ENCODE assay signal across 23 cellular contexts in genomic region chr7:154566877-154567276, GRCh38.
DNase-seq lines count a peak whose midpoint lies in the region; ATAC-seq, FAIRE-seq and TF ChIP-seq lines count a peak whose summit lies in the region.
"Had no signal": no experiment of that assay in that cellular context is flagged by ENCODE, and none has a peak within 500 bp of the region (broad histone marks: within the 10 kb centered on the region; RNA-seq: fewer than 3 reads in every experiment).

No MANE protein-coding gene starts in this region.

- no peaks in the 10 kb centered on the region for H3K36me3 ChIP-seq in neural progenitor cell
- H3K36me3 ChIP-seq: brain microvascular endothelial cell, SJSA1, suprapubic skin had no signal

- no peak overlapping the region for H3K9ac ChIP-seq in neural progenitor cell

- no peaks in the 10 kb centered on the region for H3K79me2 ChIP-seq in neural progenitor cell (ENCODE audit: low read depth)

- H3K27me3 Mint-ChIP-seq in neural progenitor cell (ENCODE audit: insufficient read depth, low read depth), result peaks cover 4% of the 10 kb centered on the region
- H3K27me3 Mint-ChIP-seq: activated CD4-positive, alpha-beta T cell treated with anti-CD3 and anti-CD28 coated beads for 36 hours; B cell had no signal

- no peaks in the 10 kb centered on the region for H3K9me3 ChIP-seq in neural progenitor cell (ENCODE audit: low read depth)

- no peak overlapping the region for H3K4me2 ChIP-seq in neural progenitor cell

- no peaks in the 10 kb centered on the region for H4K20me1 ChIP-seq in neural progenitor cell (ENCODE audit: low read depth)

- H3K4me1 Mint-ChIP-seq in neural progenitor cell, result no peaks in the 10 kb centered on the region
- H3K4me1 Mint-ChIP-seq: activated CD4-positive, alpha-beta T cell treated with anti-CD3 and anti-CD28 coated beads for 36 hours; B cell had no signal

- peaks cover 8% of the 10 kb centered on the region for H3K4me1 ChIP-seq in neural progenitor cell
- H3K4me1 ChIP-seq: SJSA1, suprapubic skin had no signal

- no peak for DNase-seq in D721Med (ENCODE audit: insufficient read length, low spot score)
- DNase-seq in NCI-H1105 (lab: John Stamatoyannopoulos, UW), result peak; percentile 8
- DNase-seq in cerebellar cortex (ENCODE audit: low spot score), result peak; percentile 27
- DNase-seq in neural progenitor cell (ENCODE audit: low spot score), result no peak
- DNase-seq in NCI-H1048 (lab: John Stamatoyannopoulos, UW), result no peak
- DNase-seq: activated CD4-positive, alpha-beta T cell treated with anti-CD3 and anti-CD28 coated beads for 36 hours; activated naive CD4-positive, alpha-beta T cell treated with anti-CD3 and anti-CD28 coated beads, Interleukin-2, amount 50 U/mL, for 16 hours; brain microvascular endothelial cell; dermis blood vessel endothelial cell; DMS153; HCEC 1CT; islet precursor cell; NCI-H226; nucleus accumbens; stimulated activated CD4-positive, alpha-beta T cell treated with anti-CD3 and anti-CD28 coated beads, Interleukin-2, amount 100 ng/mL, for 48 hours; T1000 had no signal

- H3K27ac ChIP-seq in neural progenitor cell, result no peak overlapping the region
- H3K27ac ChIP-seq: brain microvascular endothelial cell, SJSA1, suprapubic skin had no signal

- no peak overlapping the region for H2AFZ ChIP-seq in neural progenitor cell (replicated peaks)

- no peak overlapping the region for H3K4me3 ChIP-seq in neural progenitor cell
- H3K4me3 ChIP-seq: SJSA1, suprapubic skin had no signal

- no peak for FAIRE-seq in D721Med (lab: Jason Lieb, UNC)
- FAIRE-seq: GM18507 had no signal

- TF ChIP-seq CTCF in D721Med (IDR thresholded peaks at IDR 0.05; ENCODE audit: insufficient read depth, missing control alignments), result peak; percentile 66
- peak; percentile 56 for TF ChIP-seq CTCF in neural progenitor cell (IDR thresholded peaks at IDR 0.05)

- no peaks in the 10 kb centered on the region for H3K9me3 Mint-ChIP-seq in neural progenitor cell

- H3K27ac Mint-ChIP-seq in neural progenitor cell, result no peak overlapping the region
- H3K27ac Mint-ChIP-seq: activated CD4-positive, alpha-beta T cell treated with anti-CD3 and anti-CD28 coated beads for 36 hours; B cell had no signal

- H3K36me3 Mint-ChIP-seq in neural progenitor cell, result no peaks in the 10 kb centered on the region

- H3K27me3 ChIP-seq in neural progenitor cell, result no peaks in the 10 kb centered on the region
- H3K27me3 ChIP-seq: brain microvascular endothelial cell, SJSA1, suprapubic skin had no signal

- no peak overlapping the region for H3K4me3 Mint-ChIP-seq in neural progenitor cell
- H3K4me3 Mint-ChIP-seq: activated CD4-positive, alpha-beta T cell treated with anti-CD3 and anti-CD28 coated beads for 36 hours; B cell had no signal

- no peak for ATAC-seq in HG02623 (IDR thresholded peaks at IDR 0.05; ENCODE audit: unreplicated experiment)
- no peak for ATAC-seq in HG03025 (IDR thresholded peaks at IDR 0.05; ENCODE audit: low FRiP score, unreplicated experiment)
- ATAC-seq in HG02885 (IDR thresholded peaks at IDR 0.05; ENCODE audit: poor library complexity, unreplicated experiment), result no peak
- ATAC-seq: activated CD4-positive, alpha-beta T cell treated with anti-CD3 and anti-CD28 coated beads for 36 hours had no signal

- no peaks in the 10 kb centered on the region for H3F3A ChIP-seq in neural progenitor cell (ENCODE audit: low read depth)

Comparison
In these comparisons a context has a peak if more than half of its experiments do, and no peak if none do; other contexts are left out.
1. DNase-seq: peak in NCI-H1105 (single experiment) and cerebellar cortex (single experiment); none in D721Med (single experiment), neural progenitor cell (single experiment) and NCI-H1048 (single experiment).